In genomic region chr4:1859389-1859753, GRCh38 we compare ENCODE assay signal across 17 cellular contexts. TPM values are rescaled to one million over a fixed set of nuclear protein-coding genes. Genes with fewer than 3 reads are reported as not detected.
DNase-seq lines count a peak whose midpoint lies in the region; ATAC-seq lines count a peak whose summit lies in the region.
"Had no signal": no experiment of that assay in that cellular context is flagged by ENCODE, and none has a peak within 500 bp of the region (broad histone marks: within the 10 kb centered on the region; RNA-seq: fewer than 3 reads in every experiment).

No MANE protein-coding gene starts in this region.

- H3K9me3 Mint-ChIP-seq in activated naive CD4-positive, alpha-beta T cell treated with anti-CD3 and anti-CD28 coated beads, Interleukin-2, amount 50 U/mL, for 24 hours: no peaks in the 10 kb centered on the region
- H3K9me3 Mint-ChIP-seq in naive thymus-derived CD4-positive, alpha-beta T cell: peaks cover 0 to 2% (median 0%) of the 10 kb centered on the region in 11 donors

- no peak overlapping the region for H3K14ac ChIP-seq in trophoblast cell (ENCODE audit: low read length)

- no peaks in the 10 kb centered on the region for H3K36me3 Mint-ChIP-seq in activated naive CD4-positive, alpha-beta T cell treated with anti-CD3 and anti-CD28 coated beads, Interleukin-2, amount 50 U/mL, for 24 hours
- H3K36me3 Mint-ChIP-seq in naive thymus-derived CD4-positive, alpha-beta T cell: no peaks in the 10 kb centered on the region

- H3K27me3 ChIP-seq in adipocyte (replicated peaks; ENCODE audit: control insufficient read depth, insufficient read depth, low read length) (no peaks in the 10 kb centered on the region), trophoblast cell (ENCODE audit: insufficient read depth, low read length) (peaks cover 10% of the 10 kb centered on the region)
- H3K27me3 ChIP-seq in naive thymus-derived CD4-positive, alpha-beta T cell (ENCODE audit: control insufficient read depth in 2 of 2, insufficient read depth in 2 of 2, low read length in 2 of 2): no peaks in the 10 kb centered on the region

- no peaks in the 10 kb centered on the region for H3K36me3 ChIP-seq in adipocyte (ENCODE audit: control insufficient read depth, insufficient read depth, low read length, severe bottlenecking)
- peaks cover 0 to 4% (median 0%) of the 10 kb centered on the region in 3 experiments for H3K36me3 ChIP-seq in naive thymus-derived CD4-positive, alpha-beta T cell (ENCODE audit: control insufficient read depth in 2 of 3, insufficient read depth in 3 of 3, low read length in 3 of 3)
- no peaks in the 10 kb centered on the region for H3K36me3 ChIP-seq in trophoblast cell (ENCODE audit: control insufficient read depth in 1 of 2, insufficient read depth in 2 of 2, low read length in 2 of 2)

- no peak overlapping the region for H2BK120ac ChIP-seq in trophoblast cell (ENCODE audit: insufficient read depth, low read length, poor library complexity)

- H3K23ac ChIP-seq in trophoblast cell (ENCODE audit: low read length): no peak overlapping the region

- H3K4ac ChIP-seq in trophoblast cell (ENCODE audit: low read depth, low read length): no peak overlapping the region

- H3K9ac ChIP-seq in adipocyte (ENCODE audit: low read length): peak overlapping the region; percentile 35
- no peak overlapping the region for H3K9ac ChIP-seq in trophoblast cell (ENCODE audit: low read length)

- no peak overlapping the region for H4K12ac ChIP-seq in trophoblast cell (ENCODE audit: low read depth, low read length)

- H2AK5ac ChIP-seq in trophoblast cell (ENCODE audit: low read length): no peak overlapping the region

- no peak overlapping the region for H2AFZ ChIP-seq in trophoblast cell (ENCODE audit: insufficient read depth, low read length, poor library complexity)

- no peak overlapping the region for H2BK12ac ChIP-seq in trophoblast cell (ENCODE audit: low read length)

- H3K9me3 ChIP-seq in adipocyte (ENCODE audit: control insufficient read depth, low read length) (no peaks in the 10 kb centered on the region), trophoblast cell (ENCODE audit: insufficient read depth, low read depth, low read length) (no peaks in the 10 kb centered on the region)
- no peaks in the 10 kb centered on the region for H3K9me3 ChIP-seq in naive thymus-derived CD4-positive, alpha-beta T cell (ENCODE audit: control insufficient read depth in 2 of 3, low read length in 3 of 3)

- no peak for DNase-seq in activated naive CD4-positive, alpha-beta T cell treated with anti-CD3 and anti-CD28 coated beads, Interleukin-2, amount 50 U/mL, for 16 hours
- DNase-seq in adipocyte (ENCODE audit: low read depth): no peak
- no peak for DNase-seq in naive thymus-derived CD4-positive, alpha-beta T cell
- DNase-seq in DMS53 treated with DMSO at 0.1 percent for 48 hours (lab: John Stamatoyannopoulos, UW; ENCODE audit: unreplicated experiment): no peak
- no peak for DNase-seq in RPMI8226
- no peak for DNase-seq in trophoblast cell
- no peak for DNase-seq in NCI-H82 treated with DMSO at 0.1 percent for 48 hours (lab: John Stamatoyannopoulos, UW; ENCODE audit: unreplicated experiment)
- DNase-seq: 8988T, COR-L47, Karpas-422, NCI-H1092, NCI-H1436 treated with DMSO at 0.1 percent for 48 hours, NCI-H2171, NCI-H526, SHP77 treated with DMSO at 0.1 percent for 48 hours had no signal

- peaks cover 29% of the 10 kb centered on the region for H3K4me1 ChIP-seq in adipocyte (ENCODE audit: control insufficient read depth, insufficient read depth, low read length)
- H3K4me1 ChIP-seq in naive thymus-derived CD4-positive, alpha-beta T cell (ENCODE audit: control insufficient read depth in 2 of 2, insufficient read depth in 2 of 2, low read length in 2 of 2): peaks cover 10 to 35% of the 10 kb centered on the region in 2 donors
- peaks cover 9 to 11% of the 10 kb centered on the region in 2 experiments for H3K4me1 ChIP-seq in trophoblast cell (ENCODE audit: control insufficient read depth in 1 of 2, insufficient read depth in 2 of 2, low read length in 2 of 2)

- intact Hi-C loops in naive thymus-derived CD4-positive, alpha-beta T cell (cut with micrococcal nuclease): loop anchor here (5.0 kb wide), 3 partner anchors 512 to 612 kb away; partner anchors contain the start of genes CTBP1 (in 1 of the 2), RNF4 (in 1 of the 2) and UVSSA (in 1 of the 2)

- CTCF ChIA-PET in naive thymus-derived CD4-positive, alpha-beta T cell (lab: Charles Lee): interaction anchor here (1.6 kb wide), 1 partner anchor 40 kb away, joined by 4 read pairs; no protein-coding TSS in a partner anchor

- H3K4me3 ChIP-seq in adipocyte (ENCODE audit: low read length) (no peak overlapping the region), trophoblast cell (ENCODE audit: low read depth, low read length) (no peak overlapping the region)
- H3K4me3 ChIP-seq in naive thymus-derived CD4-positive, alpha-beta T cell (ENCODE audit: low read length): no peak overlapping the region

- no peak overlapping the region for H3K18ac ChIP-seq in trophoblast cell (ENCODE audit: low read length)

- no peak overlapping the region for H3K4me2 ChIP-seq in trophoblast cell (ENCODE audit: low read length)

- H3K4me1 Mint-ChIP-seq in activated naive CD4-positive, alpha-beta T cell treated with anti-CD3 and anti-CD28 coated beads, Interleukin-2, amount 50 U/mL, for 24 hours: peaks cover 30% of the 10 kb centered on the region
- peaks cover 24 to 40% (median 36%) of the 10 kb centered on the region in 7 donors for H3K4me1 Mint-ChIP-seq in naive thymus-derived CD4-positive, alpha-beta T cell

- POLR2A ChIA-PET in naive thymus-derived CD4-positive, alpha-beta T cell (lab: Charles Lee): interaction anchor here (7.7 kb wide), 1 partner anchor 10 kb away, joined by 74 read pairs; the partner anchor contains the start of gene NSD2

- no peak for ATAC-seq in naive thymus-derived CD4-positive, alpha-beta T cell

- no peak overlapping the region for H2BK5ac ChIP-seq in trophoblast cell (ENCODE audit: low read depth, low read length, poor library complexity)

- H3K4me3 Mint-ChIP-seq in activated naive CD4-positive, alpha-beta T cell treated with anti-CD3 and anti-CD28 coated beads, Interleukin-2, amount 50 U/mL, for 24 hours: peak overlapping the region; percentile 9
- H3K4me3 Mint-ChIP-seq in naive thymus-derived CD4-positive, alpha-beta T cell: no peak overlapping the region
- H3K4me3 Mint-ChIP-seq: B cell had no signal

- no peaks in the 10 kb centered on the region for H3K27me3 Mint-ChIP-seq in activated naive CD4-positive, alpha-beta T cell treated with anti-CD3 and anti-CD28 coated beads, Interleukin-2, amount 50 U/mL, for 24 hours
- H3K27me3 Mint-ChIP-seq in naive thymus-derived CD4-positive, alpha-beta T cell: no peaks in the 10 kb centered on the region
- H3K27me3 Mint-ChIP-seq: B cell had no signal

- no peak overlapping the region for H4K8ac ChIP-seq in trophoblast cell (ENCODE audit: low read depth, low read length)

- peaks cover 10% of the 10 kb centered on the region for H3K79me1 ChIP-seq in trophoblast cell (ENCODE audit: low read length)

- WGBS in trophoblast cell (ENCODE audit: extremely low coverage, insufficient coverage, insufficient read length): no CpG with 5 or more reads among the region's 1 CpG

- peaks cover 12% of the 10 kb centered on the region for H3K79me2 ChIP-seq in trophoblast cell (ENCODE audit: control insufficient read depth, insufficient read depth, low read length, poor library complexity)

- no peak overlapping the region for H3K27ac ChIP-seq in naive thymus-derived CD4-positive, alpha-beta T cell (ENCODE audit: low read depth, low read length)
- H3K27ac ChIP-seq in trophoblast cell (ENCODE audit: low read depth, low read length): no peak overlapping the region

- no peak overlapping the region for H3K27ac Mint-ChIP-seq in activated naive CD4-positive, alpha-beta T cell treated with anti-CD3 and anti-CD28 coated beads, Interleukin-2, amount 50 U/mL, for 24 hours
- peak overlapping the region in 5 of 9 donors; percentile 12 to 84 (median 53) for H3K27ac Mint-ChIP-seq in naive thymus-derived CD4-positive, alpha-beta T cell
- H3K27ac Mint-ChIP-seq: B cell had no signal

- no peak overlapping the region for H4K91ac ChIP-seq in trophoblast cell (ENCODE audit: low read depth, low read length)

RNA-seq across cellular contexts. Expression of gene LETM1, which starts 3.4 kb away (rescaled TPM):
- total RNA-seq in naive thymus-derived CD4-positive, alpha-beta T cell: 10 to 100 TPM; 29.5 to 56.4 (median 36.0) TPM
- polyA plus RNA-seq in naive thymus-derived CD4-positive, alpha-beta T cell: 10 to 100 TPM in 1 of 2 donors, 1 to 10 TPM in 1; 7.7 to 12.0 TPM
- 13.5 and 14.3 TPM in 2 replicates for polyA plus RNA-seq in trophoblast cell (2013)

RNA-seq across cellular contexts. Expression of gene NSD2, which starts 11.8 kb away (rescaled TPM):
- 100 to 1,000 TPM in 1 of 5 experiments, 10 to 100 TPM in 4; 35.4 to 207 (median 38.5) TPM for total RNA-seq in naive thymus-derived CD4-positive, alpha-beta T cell
- 1 to 10 TPM; 2.7 to 7.9 TPM for polyA plus RNA-seq in naive thymus-derived CD4-positive, alpha-beta T cell
- polyA plus RNA-seq in trophoblast cell (2013): 29.4 and 32.1 TPM in 2 replicates
